In genomic region chr10:102759497-102760210, GRCh38 we compare ENCODE assay signal across 1 cellular context.
TF ChIP-seq lines count a peak whose summit lies in the region.

No MANE protein-coding gene starts in this region.

TF ChIP-seq in GM12878, 131 proteins besides CTCF, POLR2A, EP300 and RAD21:
- TF ChIP-seq TCF7 (IDR thresholded peaks at IDR 0.05; ENCODE audit: borderline replicate concordance) (no peak), HDAC6 (IDR thresholded peaks at IDR 0.05; ENCODE audit: unreplicated experiment) (no peak), SREBF2 (IDR thresholded peaks at IDR 0.05; ENCODE audit: low read length) (no peak)
